30 cellular contexts compared by ENCODE assay signal in the genomic region with DNA sequence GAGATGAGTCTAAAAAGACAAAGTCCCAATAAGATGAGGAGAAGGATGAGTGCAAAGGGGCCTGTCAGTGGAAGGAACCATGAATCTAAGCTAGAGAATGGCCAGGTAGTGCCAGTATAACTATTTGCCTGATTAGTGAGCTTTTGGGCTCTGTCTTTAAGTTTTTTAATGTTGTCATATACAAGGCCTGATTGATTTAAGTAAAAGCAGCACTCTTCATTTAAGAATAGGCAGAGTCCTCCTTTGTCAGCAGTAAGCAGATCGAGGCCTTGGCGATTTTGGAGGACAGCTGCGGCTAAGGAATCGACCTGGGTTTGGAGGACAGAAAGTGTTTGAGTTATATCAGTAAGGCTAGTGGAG.
"Had no signal": no experiment of that assay in that cellular context is flagged by ENCODE, and none has a peak within 500 bp of the region (broad histone marks: within the 10 kb centered on the region; RNA-seq: fewer than 3 reads in every experiment).

No MANE protein-coding gene starts in this region.

- FAIRE-seq: colon, TTC549 had no signal

- H3K4me2 ChIP-seq: PC-9 had no signal

- H3K4me3 Mint-ChIP-seq: activated CD4-positive, alpha-beta T cell treated with anti-CD3 and anti-CD28 coated beads, Interleukin-2, amount 10 ng/mL, durations not matched to agents 24 days and 14 days; activated CD8-positive, alpha-beta T cell treated with anti-CD3 and anti-CD28 coated beads, Interleukin-2, amount 10 ng/mL, durations not matched to agents 7 days and 5 days; activated naive CD4-positive, alpha-beta T cell treated with anti-CD3 and anti-CD28 coated beads for 36 hours; activated T-cell treated with anti-CD3 and anti-CD28 coated beads, Interleukin-2, amount 50 U/mL, for 24 hours had no signal

- H3K4me3 ChIP-seq: adrenal gland, MG63, PC-9 had no signal

- ATAC-seq: activated CD8-positive, alpha-beta T cell treated with anti-CD3 and anti-CD28 coated beads, Interleukin-2, amount 10 ng/mL, durations not matched to agents 7 days and 5 days; activated naive CD4-positive, alpha-beta T cell treated with anti-CD3 and anti-CD28 coated beads, Interleukin-2, amount 50 U/mL, for 72 hours; Right ventricle myocardium inferior; SK-N-SH treated with all-trans-retinoic acid at 6 μM for 48 hours had no signal

- H3K9me3 Mint-ChIP-seq: activated CD4-positive, alpha-beta T cell treated with anti-CD3 and anti-CD28 coated beads, Interleukin-2, amount 10 ng/mL, durations not matched to agents 24 days and 14 days; activated naive CD4-positive, alpha-beta T cell treated with anti-CD3 and anti-CD28 coated beads, Interleukin-2, amount 50 U/mL, for 72 hours had no signal

- H3K4me1 ChIP-seq: adrenal gland had no signal

- H3K27ac Mint-ChIP-seq: activated CD4-positive, alpha-beta T cell treated with anti-CD3 and anti-CD28 coated beads, Interleukin-2, amount 10 ng/mL, durations not matched to agents 24 days and 14 days; activated CD8-positive, alpha-beta T cell treated with anti-CD3 and anti-CD28 coated beads, Interleukin-2, amount 10 ng/mL, durations not matched to agents 7 days and 5 days; activated naive CD4-positive, alpha-beta T cell treated with anti-CD3 and anti-CD28 coated beads for 36 hours; activated naive CD4-positive, alpha-beta T cell treated with anti-CD3 and anti-CD28 coated beads, Interleukin-2, amount 50 U/mL, for 72 hours; activated T-cell treated with anti-CD3 and anti-CD28 coated beads, Interleukin-2, amount 50 U/mL, for 24 hours; activated T-helper 2 cell treated with anti-CD3 and anti-CD28 coated beads, Interferon-gamma antibody, Interleukin-2, Interleukin-4, amounts not matched to agents 10 μg/mL and 5 μg/mL and 100 μg/mL, durations not matched to agents 14 hours and 24 hours and 36 hours had no signal

- H3K27me3 Mint-ChIP-seq: activated CD4-positive, alpha-beta T cell treated with anti-CD3 and anti-CD28 coated beads, Interleukin-2, amount 10 ng/mL, durations not matched to agents 24 days and 14 days; activated T-cell treated with anti-CD3 and anti-CD28 coated beads, Interleukin-2, amount 50 U/mL, for 24 hours had no signal

- H3K27ac ChIP-seq: adrenal gland, brain microvascular endothelial cell, PC-9, RWPE1 had no signal

- H3K9me3 ChIP-seq: adrenal gland, MG63 had no signal

- H3K27me3 ChIP-seq: adrenal gland, brain microvascular endothelial cell, MG63 had no signal

- DNase-seq: activated CD4-positive, alpha-beta T cell treated with anti-CD3 and anti-CD28 coated beads, Interleukin-2, amount 10 ng/mL, durations not matched to agents 24 days and 14 days; activated CD4-positive, alpha-beta T cell treated with anti-CD3 and anti-CD28 coated beads, Interleukin-2, amount 50 U/mL, for 48 hours; activated CD8-positive, alpha-beta T cell treated with anti-CD3 and anti-CD28 coated beads, Interleukin-2, amount 10 ng/mL, durations not matched to agents 7 days and 5 days; activated gamma-delta T cell; activated naive CD4-positive, alpha-beta T cell treated with anti-CD3 and anti-CD28 coated beads for 36 hours; activated T-cell treated with anti-CD3 and anti-CD28 coated beads, Interleukin-2, amount 50 U/mL, for 24 hours; adrenal gland; central memory CD4-positive, alpha-beta T cell; MG63; NCI-H1048; NCI-H1105 treated with DMSO at 0.1 percent for 48 hours; NCI-H1436; NCI-H1694; NCI-H1930; NCI-H2081 treated with DMSO at 0.1 percent for 48 hours; NCI-H226; NCI-H524 treated with DMSO at 0.1 percent for 48 hours; NCI-H748 treated with DMSO at 0.1 percent for 48 hours; NK-92 treated with Interleukin-12 subunit alpha and Interleukin-12 subunit beta, amount 100 ng/mL, for 24 hours; PC-9; SIG-M5; SW 1271 had no signal

- H3K36me3 ChIP-seq: adrenal gland, brain microvascular endothelial cell, MG63 had no signal

- H2AFZ ChIP-seq: PC-9 had no signal

- H3K4me1 Mint-ChIP-seq: activated CD4-positive, alpha-beta T cell treated with anti-CD3 and anti-CD28 coated beads, Interleukin-2, amount 10 ng/mL, durations not matched to agents 24 days and 14 days had no signal

- H3K36me3 Mint-ChIP-seq: activated naive CD4-positive, alpha-beta T cell treated with anti-CD3 and anti-CD28 coated beads, Interleukin-2, amount 50 U/mL, for 72 hours had no signal
